26 cellular contexts compared by ENCODE assay signal in the genomic region with DNA sequence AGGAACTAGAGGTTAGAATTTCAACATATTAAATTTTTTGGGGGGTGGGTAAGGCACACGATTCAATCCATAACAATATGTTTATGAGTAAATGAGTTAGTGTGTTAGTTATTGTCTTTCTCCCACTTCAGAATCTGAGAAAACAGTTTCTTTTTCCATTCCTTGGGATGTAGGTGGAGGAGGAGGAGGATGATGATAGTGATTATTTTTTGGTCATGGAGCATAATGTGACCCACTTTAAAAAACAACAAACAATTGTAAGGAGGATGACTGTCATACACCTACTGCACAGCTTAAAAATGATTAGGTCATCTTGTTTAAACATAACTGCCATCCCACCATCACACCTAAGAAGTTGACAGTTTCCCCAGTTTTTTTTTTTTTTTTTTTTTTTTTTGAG.
"Had no signal": no experiment of that assay in that cellular context is flagged by ENCODE, and none has a peak within 500 bp of the region (broad histone marks: within the 10 kb centered on the region; RNA-seq: fewer than 3 reads in every experiment).

No MANE protein-coding gene starts in this region.

- ATAC-seq: stimulated activated effector memory CD8-positive, alpha-beta T cell treated with anti-CD3 and anti-CD28 coated beads, Interleukin-12 subunit alpha, Interleukin-12 subunit beta, amount 100 ng/mL, for 72 hours; stimulated activated memory B cell treated with anti-CD40 and anti-IgM and Interleukin-4, amounts not matched to agents 10 μg/mL and 1 μg/mL and 100 μg/mL, for 72 hours; stimulated activated naive B cell treated with anti-CD40 and anti-IgM and Interleukin-4, amounts not matched to agents 10 μg/mL and 1 μg/mL and 100 μg/mL, for 72 hours; stimulated activated naive CD8-positive, alpha-beta T cell treated with anti-CD3 and anti-CD28 coated beads, Interleukin-15, amount 100 ng/mL, for 72 hours; stimulated activated naive CD8-positive, alpha-beta T cell treated with anti-CD3 and anti-CD28 coated beads, Interleukin-15, Interleukin-2, amounts not matched to agents 100 U/mL and 50 U/mL, for 24 hours; upper lobe of right lung had no signal

- H3K36me3 ChIP-seq: stomach, suprapubic skin, thoracic aorta, thyroid gland, tibial artery, tibial nerve, transverse colon, upper lobe of left lung, upper lobe of right lung, uterus, vagina had no signal

- H3K4me1 ChIP-seq: stomach, suprapubic skin, testis, thyroid gland, tibial artery, tibial nerve, transverse colon, upper lobe of left lung, upper lobe of right lung, uterus, vagina had no signal

- H3K27ac ChIP-seq: stomach, suprapubic skin, testis, thoracic aorta, thyroid gland, tibial artery, tibial nerve, transverse colon, upper lobe of left lung, upper lobe of right lung, uterus, vagina had no signal

- H3K9me3 ChIP-seq: stomach, suprapubic skin, testis, thoracic aorta, thyroid gland, tibial artery, tibial nerve, transverse colon, upper lobe of left lung, upper lobe of right lung, uterus, vagina had no signal

- DNase-seq: stimulated activated CD4-positive, alpha-beta T cell treated with anti-CD3 and anti-CD28 coated beads, Interleukin-2, amount 100 ng/mL, for 48 hours; stimulated activated CD4-positive, alpha-beta T cell treated with anti-CD3 and anti-CD28 coated beads, Interleukin-4, amount 100 ng/mL, for 1 hour; stimulated activated CD4-positive, alpha-beta T cell treated with anti-CD3 and anti-CD28 coated beads, Interleukin-4, amount 100 ng/mL, for 24 hours; stimulated activated CD4-positive, alpha-beta T cell treated with anti-CD3 and anti-CD28 coated beads, Interleukin-4, amount 100 ng/mL, for 4 hours; stimulated activated CD8-positive, alpha-beta memory T cell treated with anti-CD3 and anti-CD28 coated beads, Interleukin-4, amount 100 ng/mL, for 48 hours; stimulated activated naive B cell treated with anti-CD40 and anti-IgM and Interleukin-4, amounts not matched to agents 10 μg/mL and 1 μg/mL and 100 μg/mL, for 72 hours; stimulated activated naive CD4-positive, alpha-beta T cell; stimulated activated naive CD4-positive, alpha-beta T cell treated with Interleukin-2 at 50 U/mL for 16 hours; stimulated activated naive CD8-positive, alpha-beta T cell treated with anti-CD3 and anti-CD28 coated beads, Interleukin-15, amount 100 ng/mL, for 72 hours; stimulated activated naive CD8-positive, alpha-beta T cell treated with anti-CD3 and anti-CD28 coated beads, Interleukin-15, Interleukin-2, amounts not matched to agents 100 U/mL and 50 U/mL, for 24 hours; stomach; substantia nigra; testis; thyroid gland; tibial artery; transverse colon; trophoblast cell; upper lobe of left lung; upper lobe of right lung; uterus had no signal

- H3K4me3 ChIP-seq: stomach, suprapubic skin, testis, thoracic aorta, thyroid gland, tibial artery, tibial nerve, transverse colon, upper lobe of left lung, upper lobe of right lung, uterus, vagina had no signal
